In genomic region chr13:46211521-46212351, GRCh38 we compare ENCODE assay signal across 8 cellular contexts. TPM values are rescaled to one million over a fixed set of nuclear protein-coding genes. Genes with fewer than 3 reads are reported as not detected.
DNase-seq lines count a peak whose midpoint lies in the region; ATAC-seq and TF ChIP-seq lines count a peak whose summit lies in the region.

Gene LRRC63, plus strand, starts transcription at chr13:46211928. Its CDS starts 1,107 bp downstream, at chr13:46213035.

- H3K27ac Mint-ChIP-seq in activated naive CD4-positive, alpha-beta T cell treated with anti-CD3 and anti-CD28 coated beads, Interleukin-2, amount 50 U/mL, for 72 hours, result peak within 1 kb of the TSS; percentile 82 to 96
- peak within 1 kb of the TSS; percentile 90 for H3K27ac Mint-ChIP-seq in type B pancreatic cell

- H3K4me1 ChIP-seq in HUES64 (ENCODE audit: insufficient read depth, low read length) (peaks cover 12% of the 10 kb centered on the region), trophoblast cell (ENCODE audit: control insufficient read depth in 1 of 2, insufficient read depth in 2 of 2, low read length in 2 of 2) (peaks cover 6 to 9% of the 10 kb centered on the region in 2 experiments)

- peak within 1 kb of the TSS; percentile 89 for H3K4me3 Mint-ChIP-seq in type B pancreatic cell

- peak; percentile 90 for DNase-seq in DMS53 (lab: John Stamatoyannopoulos, UW)
- DNase-seq in activated naive CD4-positive, alpha-beta T cell treated with anti-CD3 and anti-CD28 coated beads, Interleukin-2, amount 50 U/mL, for 72 hours (ENCODE audit: low spot score in 2 of 2), result peak; percentile 88 to 89
- DNase-seq in cardiac septum (ENCODE audit: low spot score), result peak; percentile 89
- peak; percentile 62 to 79 for DNase-seq in trophoblast cell
- peak; percentile 86 for DNase-seq in type B pancreatic cell (ENCODE audit: extremely low spot score, unreplicated experiment)

- no peak within 1 kb of the TSS for H3K23ac ChIP-seq in trophoblast cell (ENCODE audit: low read length)

- H3K4ac ChIP-seq in trophoblast cell (ENCODE audit: low read depth, low read length), result peak within 1 kb of the TSS; percentile 56

- H3K36me3 ChIP-seq in HUES64 (ENCODE audit: insufficient read depth, low read length) (no peaks in the 10 kb centered on the region), trophoblast cell (ENCODE audit: control insufficient read depth in 1 of 2, insufficient read depth in 2 of 2, low read length in 2 of 2) (no peaks in the 10 kb centered on the region)

- peak within 1 kb of the TSS; percentile 64 for H3K18ac ChIP-seq in trophoblast cell (ENCODE audit: low read length)

- peaks cover 2% of the 10 kb centered on the region for H3K79me2 ChIP-seq in trophoblast cell (ENCODE audit: control insufficient read depth, insufficient read depth, low read length, poor library complexity)

- intact Hi-C loops in cardiac septum (cut with DNase I), result no loop called here

- H3K36me3 Mint-ChIP-seq in activated naive CD4-positive, alpha-beta T cell treated with anti-CD3 and anti-CD28 coated beads, Interleukin-2, amount 50 U/mL, for 72 hours, result peaks cover 0 to 6% of the 10 kb centered on the region in 2 donors
- no peaks in the 10 kb centered on the region for H3K36me3 Mint-ChIP-seq in type B pancreatic cell

- H3K9ac ChIP-seq in HUES64 (ENCODE audit: low read depth, low read length) (peak within 1 kb of the TSS; percentile 38; the same call in 1 of the 2 replicates), trophoblast cell (ENCODE audit: low read length) (no peak within 1 kb of the TSS)

- peaks cover 5% of the 10 kb centered on the region for H3K4me1 Mint-ChIP-seq in type B pancreatic cell (ENCODE audit: unreplicated experiment)

- peaks cover 5% of the 10 kb centered on the region for H3K79me1 ChIP-seq in trophoblast cell (ENCODE audit: low read length)

- peak within 1 kb of the TSS; percentile 11 for H2BK5ac ChIP-seq in trophoblast cell (ENCODE audit: low read depth, low read length, poor library complexity)

- H3K4me3 ChIP-seq in HUES64 (ENCODE audit: low read length) (peak within 1 kb of the TSS; percentile 57), trophoblast cell (ENCODE audit: low read depth, low read length) (peak within 1 kb of the TSS; percentile 71)

- H3K9me3 Mint-ChIP-seq in activated naive CD4-positive, alpha-beta T cell treated with anti-CD3 and anti-CD28 coated beads, Interleukin-2, amount 50 U/mL, for 72 hours, result no peaks in the 10 kb centered on the region
- no peaks in the 10 kb centered on the region for H3K9me3 Mint-ChIP-seq in type B pancreatic cell

- peak within 1 kb of the TSS; percentile 96 for H3K4me2 ChIP-seq in trophoblast cell (ENCODE audit: low read length)

- H3K27ac ChIP-seq in HUES64 (ENCODE audit: low read depth, low read length) (no peak within 1 kb of the TSS), trophoblast cell (ENCODE audit: low read depth, low read length) (peak within 1 kb of the TSS; percentile 43)

- WGBS in HUES64, result 15% methylated on average over 52 of the region's 53 CpGs
- no CpG with 5 or more reads among the region's 53 CpGs for WGBS in trophoblast cell (ENCODE audit: extremely low coverage, insufficient coverage, insufficient read length)

- peak within 1 kb of the TSS; percentile 70 for H4K8ac ChIP-seq in trophoblast cell (ENCODE audit: low read depth, low read length)

- H2AFZ ChIP-seq in trophoblast cell (ENCODE audit: insufficient read depth, low read length, poor library complexity), result peak within 1 kb of the TSS; percentile 77

- H3K27me3 Mint-ChIP-seq in type B pancreatic cell, result peaks cover 3% of the 10 kb centered on the region

- peak within 1 kb of the TSS; percentile 73 for H2AK5ac ChIP-seq in trophoblast cell (ENCODE audit: low read length)

- H3K14ac ChIP-seq in trophoblast cell (ENCODE audit: low read length), result peak within 1 kb of the TSS; percentile 75

- H4K12ac ChIP-seq in trophoblast cell (ENCODE audit: low read depth, low read length), result peak within 1 kb of the TSS; percentile 47

- peak within 1 kb of the TSS; percentile 45 for H4K91ac ChIP-seq in trophoblast cell (ENCODE audit: low read depth, low read length)

- peak within 1 kb of the TSS; percentile 56 for H2BK12ac ChIP-seq in trophoblast cell (ENCODE audit: low read length)

- peak within 1 kb of the TSS; percentile 25 for H2BK120ac ChIP-seq in trophoblast cell (ENCODE audit: insufficient read depth, low read length, poor library complexity)

- H3K9me3 ChIP-seq in HUES64 (ENCODE audit: insufficient read depth, low read depth, low read length), result no peaks in the 10 kb centered on the region
- H3K9me3 ChIP-seq in trophoblast cell (ENCODE audit: insufficient read depth, low read depth, low read length), result no peaks in the 10 kb centered on the region

- H3K27me3 ChIP-seq in HUES64 (ENCODE audit: insufficient read depth, low read length), result peaks cover 39% of the 10 kb centered on the region
- H3K27me3 ChIP-seq in trophoblast cell (ENCODE audit: insufficient read depth, low read length), result no peaks in the 10 kb centered on the region

- no peak for TF ChIP-seq CTCF in type B pancreatic cell (conservative IDR thresholded peaks at IDR 0.05)

- peak; percentile 96 for ATAC-seq in GM21447 (IDR thresholded peaks at IDR 0.05; ENCODE audit: unreplicated experiment)
- ATAC-seq in SK-N-SH treated with all-trans-retinoic acid at 6 μM for 48 hours, result peak; percentile 100
- peak; percentile 98 to 99 for ATAC-seq in activated naive CD4-positive, alpha-beta T cell treated with anti-CD3 and anti-CD28 coated beads, Interleukin-2, amount 50 U/mL, for 72 hours

TF ChIP-seq in SK-N-SH treated with all-trans-retinoic acid at 6 μM for 48 hours, 23 proteins besides CTCF, POLR2A, EP300 and RAD21:
- no peak for TF ChIP-seq ARNTL (CRISPR knock-in tag; IDR thresholded peaks at IDR 0.05; ENCODE audit: borderline replicate concordance, low read depth)
- no peak for TF ChIP-seq RARB (CRISPR knock-in tag; IDR thresholded peaks at IDR 0.05)
- no peak for TF ChIP-seq ZNF565 (CRISPR knock-in tag; conservative IDR thresholded peaks at IDR 0.05; ENCODE audit: low read depth)
- no peak for TF ChIP-seq TCF4 (CRISPR knock-in tag; IDR thresholded peaks at IDR 0.05; ENCODE audit: borderline replicate concordance)
- no peak for TF ChIP-seq ESRRG (CRISPR knock-in tag; IDR thresholded peaks at IDR 0.05)

RNA-seq across cellular contexts. Expression of gene LRRC63, which starts in this region (rescaled TPM):
- not detected for polyA plus RNA-seq in HUES64 (2013, experiment 1 of 2)
- polyA plus RNA-seq in HUES64 (2013, experiment 2 of 2), result not detected
- total RNA-seq in activated naive CD4-positive, alpha-beta T cell treated with anti-CD3 and anti-CD28 coated beads, Interleukin-2, amount 50 U/mL, for 72 hours, result under 1 TPM; 0.16 to 0.99 TPM
- total RNA-seq in cardiac septum (not detected), type B pancreatic cell (ENCODE audit: low replicate concordance) (0.24 and 0.29 TPM in 2 replicates)
- 0.19 and 0.24 TPM in 2 replicates for polyA plus RNA-seq in trophoblast cell (2013)

Comparison
In these comparisons a context has a peak if more than half of its experiments do, and no peak if none do; other contexts are left out.
1. Peak in DNase-seq and ATAC-seq in activated naive CD4-positive, alpha-beta T cell treated with anti-CD3 and anti-CD28 coated beads, Interleukin-2, amount 50 U/mL, for 72 hours; RNA of the gene not detected or under 1 TPM.
2. Peak in DNase-seq in cardiac septum; RNA of the gene not detected or under 1 TPM.
3. Peak in DNase-seq in type B pancreatic cell; RNA of the gene not detected or under 1 TPM.